ENCODE assay signal across 9 cellular contexts in genomic region chr7:127251458-127252379, GRCh38. TPM values are rescaled to one million over a fixed set of nuclear protein-coding genes. Genes with fewer than 3 reads are reported as not detected.
A peak's percentile ranks its signal among the peaks of the same experiment; 100 is the strongest.
DNase-seq lines count a peak whose midpoint lies in the region; ATAC-seq and TF ChIP-seq lines count a peak whose summit lies in the region.
"Had no signal": no experiment of that assay in that cellular context is flagged by ENCODE, and none has a peak within 500 bp of the region (broad histone marks: within the 10 kb centered on the region; RNA-seq: fewer than 3 reads in every experiment).

No MANE protein-coding gene starts in this region.

- H3K9me3 Mint-ChIP-seq in activated naive CD8-positive, alpha-beta T cell treated with anti-CD3 and anti-CD28 coated beads, Interleukin-2, amount 10 ng/mL, durations not matched to agents 7 days and 5 days = no peaks in the 10 kb centered on the region
- H3K9me3 Mint-ChIP-seq in immature natural killer cell = no peaks in the 10 kb centered on the region
- no peaks in the 10 kb centered on the region for H3K9me3 Mint-ChIP-seq in stimulated activated memory B cell treated with anti-CD40 and anti-IgM and Interleukin-4, amounts not matched to agents 10 μg/mL and 1 μg/mL and 100 μg/mL, for 72 hours

- peak overlapping the region; percentile 18 for H3K9ac ChIP-seq in HUES6 (ENCODE audit: low read length)

- H3K4me2 ChIP-seq in DOHH2 (ENCODE audit: low read length) = peak overlapping the region; percentile 14; the same call in 1 of the 2 replicates

- H3K4me3 Mint-ChIP-seq in activated naive CD8-positive, alpha-beta T cell treated with anti-CD3 and anti-CD28 coated beads, Interleukin-2, amount 10 ng/mL, durations not matched to agents 7 days and 5 days = peak overlapping the region; percentile 70
- peak overlapping the region; percentile 76 to 90 (median 79) for H3K4me3 Mint-ChIP-seq in immature natural killer cell
- H3K4me3 Mint-ChIP-seq in stimulated activated memory B cell treated with anti-CD40 and anti-IgM and Interleukin-4, amounts not matched to agents 10 μg/mL and 1 μg/mL and 100 μg/mL, for 72 hours = peak overlapping the region; percentile 86

- H3K36me3 Mint-ChIP-seq in activated naive CD8-positive, alpha-beta T cell treated with anti-CD3 and anti-CD28 coated beads, Interleukin-2, amount 10 ng/mL, durations not matched to agents 7 days and 5 days = no peaks in the 10 kb centered on the region
- H3K36me3 Mint-ChIP-seq in immature natural killer cell = no peaks in the 10 kb centered on the region
- no peaks in the 10 kb centered on the region for H3K36me3 Mint-ChIP-seq in stimulated activated memory B cell treated with anti-CD40 and anti-IgM and Interleukin-4, amounts not matched to agents 10 μg/mL and 1 μg/mL and 100 μg/mL, for 72 hours

- H3K9me2 ChIP-seq in DOHH2 (replicated peaks; ENCODE audit: control insufficient read depth, low read length) = no peaks in the 10 kb centered on the region

- POLR2A ChIA-PET in activated naive CD8-positive, alpha-beta T cell treated with anti-CD3 and anti-CD28 coated beads, Interleukin-2, amount 10 ng/mL, durations not matched to agents 7 days and 5 days (lab: Charles Lee) = no interaction called here

- H3K9me3 ChIP-seq in DOHH2 (ENCODE audit: control insufficient read depth, insufficient read depth, low read length) (no peaks in the 10 kb centered on the region), HUES6 (ENCODE audit: control insufficient read depth, insufficient read depth, low read depth, low read length) (no peaks in the 10 kb centered on the region)

- no peak overlapping the region for H3K27ac Mint-ChIP-seq in activated naive CD8-positive, alpha-beta T cell treated with anti-CD3 and anti-CD28 coated beads, Interleukin-2, amount 10 ng/mL, durations not matched to agents 7 days and 5 days
- H3K27ac Mint-ChIP-seq in immature natural killer cell = no peak overlapping the region
- H3K27ac Mint-ChIP-seq in stimulated activated memory B cell treated with anti-CD40 and anti-IgM and Interleukin-4, amounts not matched to agents 10 μg/mL and 1 μg/mL and 100 μg/mL, for 72 hours = no peak overlapping the region

- no peaks in the 10 kb centered on the region for H3K36me3 ChIP-seq in DOHH2 (ENCODE audit: control insufficient read depth, low read length)
- no peaks in the 10 kb centered on the region for H3K36me3 ChIP-seq in HUES6 (ENCODE audit: control insufficient read depth, insufficient read depth, low read length)

- DNase-seq in activated naive CD8-positive, alpha-beta T cell treated with anti-CD3 and anti-CD28 coated beads, Interleukin-2, amount 10 ng/mL, durations not matched to agents 7 days and 5 days = peak; percentile 41
- DNase-seq in immature natural killer cell (no peak), NOMO-1 (lab: John Stamatoyannopoulos, UW; ENCODE audit: unreplicated experiment in 2 of 2) (no peak)
- DNase-seq: left cardiac atrium had no signal

- H3K27ac ChIP-seq in DOHH2 (ENCODE audit: low read depth, low read length) (no peak overlapping the region), HUES6 (ENCODE audit: low read depth, low read length) (no peak overlapping the region)

- H3K4me3 ChIP-seq in DOHH2 (ENCODE audit: low read length) (no peak overlapping the region; the same call in 1 of the 2 replicates), HUES6 (ENCODE audit: low read depth, low read length) (peak overlapping the region; percentile 68)

- H3K4me1 ChIP-seq in DOHH2 (ENCODE audit: control insufficient read depth, low read length) = peaks cover 10% of the 10 kb centered on the region
- H3K4me1 ChIP-seq in HUES6 (ENCODE audit: control insufficient read depth, insufficient read depth, low read length) = peaks cover 5% of the 10 kb centered on the region; the same call in 1 of the 2 replicates

- H3K4me1 Mint-ChIP-seq in activated naive CD8-positive, alpha-beta T cell treated with anti-CD3 and anti-CD28 coated beads, Interleukin-2, amount 10 ng/mL, durations not matched to agents 7 days and 5 days = peaks cover 8% of the 10 kb centered on the region
- H3K4me1 Mint-ChIP-seq in immature natural killer cell = peaks cover 9 to 13% of the 10 kb centered on the region in 2 donors
- peaks cover 18% of the 10 kb centered on the region for H3K4me1 Mint-ChIP-seq in stimulated activated memory B cell treated with anti-CD40 and anti-IgM and Interleukin-4, amounts not matched to agents 10 μg/mL and 1 μg/mL and 100 μg/mL, for 72 hours

- H3K79me2 ChIP-seq in DOHH2 (ENCODE audit: control insufficient read depth, low read length) = no peaks in the 10 kb centered on the region

- H3K27me3 ChIP-seq in DOHH2 (ENCODE audit: control insufficient read depth, low read length) (peaks cover 78% of the 10 kb centered on the region), HUES6 (ENCODE audit: control insufficient read depth, insufficient read depth, low read length) (peaks cover 98% of the 10 kb centered on the region)

- H4K20me1 ChIP-seq in DOHH2 (ENCODE audit: control insufficient read depth, insufficient read depth, low read depth, low read length) = no peaks in the 10 kb centered on the region

- TF ChIP-seq CTCF in DOHH2 (IDR thresholded peaks at IDR 0.05; ENCODE audit: low read depth, low read length, poor library complexity, severe bottlenecking) = no peak

- H3F3A ChIP-seq in DOHH2 (ENCODE audit: control insufficient read depth, insufficient read depth) = no peaks in the 10 kb centered on the region; the same call in 1 of the 2 replicates

- peaks cover 82% of the 10 kb centered on the region for H3K27me3 Mint-ChIP-seq in activated naive CD8-positive, alpha-beta T cell treated with anti-CD3 and anti-CD28 coated beads, Interleukin-2, amount 10 ng/mL, durations not matched to agents 7 days and 5 days
- H3K27me3 Mint-ChIP-seq in immature natural killer cell (ENCODE audit: low read depth in 3 of 3) = peaks cover 4 to 19% (median 16%) of the 10 kb centered on the region in 3 donors
- peaks cover 65% of the 10 kb centered on the region for H3K27me3 Mint-ChIP-seq in stimulated activated memory B cell treated with anti-CD40 and anti-IgM and Interleukin-4, amounts not matched to agents 10 μg/mL and 1 μg/mL and 100 μg/mL, for 72 hours

- no peak for ATAC-seq in activated naive CD8-positive, alpha-beta T cell treated with anti-CD3 and anti-CD28 coated beads, Interleukin-2, amount 10 ng/mL, durations not matched to agents 7 days and 5 days (ENCODE audit: low read depth)
- no peak for ATAC-seq in stimulated activated memory B cell treated with anti-CD40 and anti-IgM and Interleukin-4, amounts not matched to agents 10 μg/mL and 1 μg/mL and 100 μg/mL, for 72 hours
- no peak for ATAC-seq in GM19328 (IDR thresholded peaks at IDR 0.05; ENCODE audit: unreplicated experiment)
- no peak for ATAC-seq in HG03097 (IDR thresholded peaks at IDR 0.05; ENCODE audit: low FRiP score, unreplicated experiment)

RNA-seq across cellular contexts. Expression of gene GRM8, which starts 1.0 kb away (rescaled TPM):
- not detected for total RNA-seq in activated naive CD8-positive, alpha-beta T cell treated with anti-CD3 and anti-CD28 coated beads, Interleukin-2, amount 10 ng/mL, durations not matched to agents 7 days and 5 days
- polyA plus RNA-seq in immature natural killer cell = not detected
